Comparison of ENCODE assay signal across 13 cellular contexts in genomic region chr11:113505541-113506375, GRCh38. TPM values are rescaled to one million over a fixed set of nuclear protein-coding genes. Genes with fewer than 3 reads are reported as not detected.
DNase-seq lines count a peak whose midpoint lies in the region; ATAC-seq and TF ChIP-seq lines count a peak whose summit lies in the region.
"Had no signal": no experiment of that assay in that cellular context is flagged by ENCODE, and none has a peak within 500 bp of the region (broad histone marks: within the 10 kb centered on the region; RNA-seq: fewer than 3 reads in every experiment).

No MANE protein-coding gene starts in this region.

- no peak overlapping the region for H2AK5ac ChIP-seq in H9 (ENCODE audit: insufficient read length, low read length)

- WGBS in H9 (ENCODE audit: extremely low coverage, insufficient read length, low lambda C conversion rate): no CpG with 5 or more reads among the region's 12 CpGs

- in situ Hi-C loops in SK-MEL-5 (cut with HindIII; ENCODE audit: low pct_unique_long_range_greater_than_20kb, low sequenced_read_pairs): no loop called here

- H3K4me3 Mint-ChIP-seq in H9: no peak overlapping the region

- H3K14ac ChIP-seq in H9 (ENCODE audit: insufficient read depth, low read length): no peak overlapping the region

- no peak overlapping the region for H3T11ph ChIP-seq in H9 (ENCODE audit: low read length)

- intact Hi-C loops in sciatic nerve (cut with DNase I) (no loop called here), PC-9 (cut with micrococcal nuclease; ENCODE audit: unreplicated experiment) (no loop called here)

- no peak overlapping the region for H4K8ac ChIP-seq in H9 (replicated peaks; ENCODE audit: insufficient read length, low read depth, low read length)

- no peaks in the 10 kb centered on the region for H3K9me2 ChIP-seq in Karpas-422 (replicated peaks; ENCODE audit: insufficient read depth, low read length)
- no peaks in the 10 kb centered on the region for H3K9me2 ChIP-seq in PC-9 (ENCODE audit: insufficient read depth)

- H3F3A ChIP-seq in PC-9 (ENCODE audit: insufficient read depth, low read depth): no peaks in the 10 kb centered on the region

- no peak overlapping the region for H3K4me3 ChIP-seq in Karpas-422 (ENCODE audit: low read length)
- H3K4me3 ChIP-seq in PC-9: no peak overlapping the region

- H3K27ac ChIP-seq in H9 (ENCODE audit: insufficient read length, low read depth, low read length) (no peak overlapping the region), Karpas-422 (ENCODE audit: low read length) (no peak overlapping the region), PC-9 (no peak overlapping the region)
- H3K27ac ChIP-seq: neutrophil had no signal

- no peaks in the 10 kb centered on the region for H3K23me2 ChIP-seq in H9 (ENCODE audit: insufficient read length, low read depth, low read length, poor library complexity, severe bottlenecking)

- H3K4ac ChIP-seq in H9 (ENCODE audit: low read depth, low read length): no peak overlapping the region

- no peaks in the 10 kb centered on the region for H3K9me3 ChIP-seq in H9 (ENCODE audit: control insufficient read depth, low read depth, low read length)
- no peaks in the 10 kb centered on the region for H3K9me3 ChIP-seq in Karpas-422 (ENCODE audit: low read length)
- no peaks in the 10 kb centered on the region for H3K9me3 ChIP-seq in PC-9 (ENCODE audit: insufficient read depth, low read depth)
- H3K9me3 ChIP-seq: neutrophil had no signal

- H3K18ac ChIP-seq in H9 (ENCODE audit: insufficient read length, low read depth, low read length): no peak overlapping the region

- ATAC-seq in sciatic nerve (peak; percentile 98), HG03196 (IDR thresholded peaks at IDR 0.05; ENCODE audit: unreplicated experiment) (no peak), GM19395 (IDR thresholded peaks at IDR 0.05; ENCODE audit: unreplicated experiment) (no peak)
- ATAC-seq: stimulated activated naive CD8-positive, alpha-beta T cell treated with anti-CD3 and anti-CD28 coated beads, Interleukin-15, Interleukin-2, amounts not matched to agents 100 U/mL and 50 U/mL, for 24 hours had no signal

- H3K79me2 ChIP-seq in H9 (ENCODE audit: insufficient read depth, low read length) (no peaks in the 10 kb centered on the region), Karpas-422 (ENCODE audit: low read length) (no peaks in the 10 kb centered on the region), PC-9 (ENCODE audit: low read depth) (no peaks in the 10 kb centered on the region)

- no peak overlapping the region for H2BK5ac ChIP-seq in H9 (ENCODE audit: insufficient read length, low read length)

- no peaks in the 10 kb centered on the region for H3K9me3 Mint-ChIP-seq in H9

- H3K36me3 ChIP-seq in Karpas-422 (ENCODE audit: insufficient read depth, low read length) (no peaks in the 10 kb centered on the region), PC-9 (ENCODE audit: low read depth) (no peaks in the 10 kb centered on the region)
- H3K36me3 ChIP-seq: neutrophil had no signal

- no peak overlapping the region for H2AFZ ChIP-seq in H9 (ENCODE audit: low read length)
- H2AFZ ChIP-seq in Karpas-422 (ENCODE audit: low read length): no peak overlapping the region
- H2AFZ ChIP-seq in PC-9: no peak overlapping the region

- no peak overlapping the region for H4K5ac ChIP-seq in H9 (ENCODE audit: insufficient read length, low read depth, low read length)

- H3K23ac ChIP-seq in H9 (ENCODE audit: insufficient read length, low read depth, low read length): no peak overlapping the region

- H2BK120ac ChIP-seq in H9 (ENCODE audit: low read depth, low read length, poor library complexity, severe bottlenecking): no peak overlapping the region

- peaks cover 39% of the 10 kb centered on the region for H3K27me3 Mint-ChIP-seq in H9 (ENCODE audit: low read depth)

- no peak overlapping the region for H2BK20ac ChIP-seq in H9 (ENCODE audit: low read depth, low read length, poor library complexity, severe bottlenecking)

- POLR2A ChIA-PET in PC-9 (lab: Charles Lee; ENCODE audit: unreplicated experiment): no interaction called here

- H3K4me1 Mint-ChIP-seq in H9: peaks cover 5 to 9% of the 10 kb centered on the region in 2 experiments; a peak in 3 of 4 replicates

- H4K20me1 ChIP-seq in H9 (ENCODE audit: control insufficient read depth, insufficient read depth, insufficient read length) (no peaks in the 10 kb centered on the region), Karpas-422 (ENCODE audit: insufficient read depth, low read depth, low read length) (no peaks in the 10 kb centered on the region), PC-9 (ENCODE audit: insufficient read depth) (no peaks in the 10 kb centered on the region)

- no peaks in the 10 kb centered on the region for H3K36me3 Mint-ChIP-seq in H9 (ENCODE audit: insufficient read depth in 1 of 3, low read depth in 3 of 3)

- BruUV-seq in PC-9 (replicated peaks; lab: Mats Ljungman, UMichigan): no TSS peak

- H3K79me1 ChIP-seq in H9 (ENCODE audit: insufficient read depth, low read depth, low read length, poor library complexity, severe bottlenecking): no peaks in the 10 kb centered on the region

- CTCF ChIA-PET in PC-9 (lab: Charles Lee): no interaction called here

- DNase-seq in H9 (peak; percentile 14), SK-MEL-5 (ENCODE audit: low read depth, low spot score) (peak; percentile 89), glomerular visceral epithelial cell (ENCODE audit: extremely low spot score) (peak; percentile 4), sciatic nerve (ENCODE audit: low spot score) (peak; percentile 61), Karpas-422 (no peak), PC-9 (no peak)
- DNase-seq: activated CD4-positive, alpha-beta T cell treated with anti-CD3 and anti-CD28 coated beads, Interleukin-2, amount 50 U/mL, for 4 hours; NCI-H2171 treated with DMSO at 0.1 percent for 48 hours; stimulated activated naive CD8-positive, alpha-beta T cell treated with anti-CD3 and anti-CD28 coated beads, Interleukin-15, Interleukin-2, amounts not matched to agents 100 U/mL and 50 U/mL, for 24 hours had no signal

- H3K9ac ChIP-seq in H9 (ENCODE audit: extremely low read depth, insufficient read length, low read length) (no peak overlapping the region), Karpas-422 (ENCODE audit: low read length) (no peak overlapping the region)

- H3K4me2 ChIP-seq in H9 (ENCODE audit: insufficient read depth, insufficient read length, low read length) (no peak overlapping the region), Karpas-422 (ENCODE audit: low read depth, low read length, poor library complexity, severe bottlenecking) (no peak overlapping the region), PC-9 (no peak overlapping the region)

- H2BK15ac ChIP-seq in H9 (ENCODE audit: low read depth, low read length): no peak overlapping the region

- TF ChIP-seq CTCF in H9 (conservative IDR thresholded peaks at IDR 0.05): no peak
- no peak for TF ChIP-seq CTCF in PC-9 (conservative IDR thresholded peaks at IDR 0.05)

- no peaks in the 10 kb centered on the region for H3K4me1 ChIP-seq in H9 (ENCODE audit: insufficient read depth, low read length)
- H3K4me1 ChIP-seq in Karpas-422 (ENCODE audit: low read length): peaks cover 13% of the 10 kb centered on the region
- no peaks in the 10 kb centered on the region for H3K4me1 ChIP-seq in PC-9 (replicated peaks; ENCODE audit: insufficient read depth)

- H4K91ac ChIP-seq in H9 (ENCODE audit: insufficient read length, low read depth, low read length): no peak overlapping the region

- no peak overlapping the region for H3K27ac Mint-ChIP-seq in H9

- no peak overlapping the region for H3K56ac ChIP-seq in H9 (ENCODE audit: insufficient read length, low read depth, low read length)

- H3K27me3 ChIP-seq in H9 (ENCODE audit: insufficient read depth, low read length) (no peaks in the 10 kb centered on the region), Karpas-422 (ENCODE audit: low read length) (no peaks in the 10 kb centered on the region), PC-9 (ENCODE audit: insufficient read depth, low read depth) (peaks cover 21% of the 10 kb centered on the region)

- no peak overlapping the region for H2BK12ac ChIP-seq in H9 (ENCODE audit: insufficient read length, low read depth, low read length)

RNA-seq across cellular contexts. Expression of gene DRD2, which starts 30.6 kb away (rescaled TPM):
- total RNA-seq in H9 (2021) (0.44 TPM in 1 of 2 replicates, not detected in the other), sciatic nerve (0.71 TPM), PC-9 (2021) (not detected in 2 replicates)
- total RNA-seq in SK-MEL-5 (2014; rRNA removed; shearing (Covaris generic)): not detected in 2 replicates
- polyA plus RNA-seq in SK-MEL-5 (2015; cell fraction: cytosol; rRNA removed): 0.13 TPM in 1 of 2 replicates, not detected in the other
- polyA plus RNA-seq in SK-MEL-5 (2015; cell fraction: nucleus; rRNA removed): not detected in 2 replicates
- not detected in 2 replicates for total RNA-seq in Karpas-422 (2014; rRNA removed; shearing (Covaris generic); ENCODE audit: low replicate concordance)
- total RNA-seq: dermis microvascular lymphatic vessel endothelial cell had no signal

Comparison
In these comparisons a context has a peak if more than half of its experiments do, and no peak if none do; other contexts are left out.
1. DNase-seq: peak in H9 (single experiment), SK-MEL-5 (single experiment), glomerular visceral epithelial cell (single experiment) and sciatic nerve (single experiment); none in Karpas-422 (single experiment) and PC-9 (0 of 2).